Comparison of ENCODE assay signal across 35 cellular contexts in genomic region chr2:221539246-221539645, GRCh38.
"Had no signal": no experiment of that assay in that cellular context is flagged by ENCODE, and none has a peak within 500 bp of the region (broad histone marks: within the 10 kb centered on the region; RNA-seq: fewer than 3 reads in every experiment).

No MANE protein-coding gene starts in this region.

- H3K4me3 ChIP-seq: ascending aorta, body of pancreas, breast epithelium had no signal

- H3K27me3 Mint-ChIP-seq: activated B cell treated with CpG ODN at 0.5 μM for 24 hours; activated CD4-positive, alpha-beta memory T cell treated with anti-CD3 and anti-CD28 coated beads, Interleukin-2, amount 10 ng/mL, durations not matched to agents 7 days and 5 days; activated CD8-positive, alpha-beta memory T cell treated with anti-CD3 and anti-CD28 coated beads, Interleukin-2, amount 10 ng/mL, durations not matched to agents 7 days and 5 days; activated naive CD4-positive, alpha-beta T cell treated with anti-CD3 and anti-CD28 coated beads, Interleukin-2, amount 50 U/mL, for 24 hours; activated naive CD8-positive, alpha-beta T cell; activated naive CD8-positive, alpha-beta T cell treated with anti-CD3 and anti-CD28 coated beads, Interleukin-2, amount 50 U/mL, for 24 hours; activated T-cell treated with anti-CD3 and anti-CD28 coated beads, Interleukin-2, amount 50 U/mL, for 24 hours; T-cell had no signal

- H3K4me1 ChIP-seq: ascending aorta, body of pancreas, breast epithelium had no signal

- DNase-seq: activated B cell treated with CpG ODN at 0.5 μM for 24 hours; activated CD4-positive, alpha-beta memory T cell treated with anti-CD3 and anti-CD28 coated beads, Interleukin-2, amount 10 ng/mL, durations not matched to agents 7 days and 5 days; activated CD4-positive, alpha-beta T cell treated with anti-CD3 and anti-CD28 coated beads for 4 hours; activated CD4-positive, alpha-beta T cell treated with anti-CD3 and anti-CD28 coated beads, Interleukin-2, amount 10 ng/mL, durations not matched to agents 24 days and 14 days; activated CD4-positive, alpha-beta T cell treated with anti-CD3 and anti-CD28 coated beads, Interleukin-2, amount 50 U/mL, for 1 hour; activated CD4-positive, alpha-beta T cell treated with anti-CD3 and anti-CD28 coated beads, Interleukin-2, amount 50 U/mL, for 4 hours; activated CD4-positive, CD25-positive, alpha-beta regulatory T cell treated with anti-CD3 and anti-CD28 coated beads, Interleukin-2, amount 50 U/mL, for 72 hours; activated CD8-positive, alpha-beta memory T cell treated with anti-CD3 and anti-CD28 coated beads for 24 hours; activated CD8-positive, alpha-beta memory T cell treated with anti-CD3 and anti-CD28 coated beads, Interleukin-2, amount 10 ng/mL, durations not matched to agents 7 days and 5 days; activated CD8-positive, alpha-beta memory T cell treated with anti-CD3 and anti-CD28 coated beads, Interleukin-2, amount 50 U/mL, for 48 hours; activated CD8-positive, alpha-beta T cell treated with anti-CD3 and anti-CD28 coated beads, Interleukin-2, amount 10 ng/mL, durations not matched to agents 7 days and 5 days; activated effector memory CD4-positive, alpha-beta T cell treated with Interleukin-2 at 50 U/mL for 16 hours; activated gamma-delta T cell; activated naive CD4-positive, alpha-beta T cell treated with anti-CD3 and anti-CD28 coated beads, Interleukin-2, amount 10 ng/mL, durations not matched to agents 7 days and 5 days; activated naive CD4-positive, alpha-beta T cell treated with Interleukin-2 at 50 U/mL for 16 hours; activated naive CD8-positive, alpha-beta T cell treated with anti-CD3 and anti-CD28 coated beads, Interleukin-2, amount 10 ng/mL, durations not matched to agents 7 days and 5 days; activated naive CD8-positive, alpha-beta T cell treated with anti-CD3 and anti-CD28 coated beads, Interleukin-2, amount 50 U/mL, for 24 hours; activated T-cell treated with anti-CD3 and anti-CD28 coated beads, Interleukin-2, amount 50 U/mL, for 24 hours; activated T-cell treated with anti-CD3 and anti-CD28 coated beads, Interleukin-2, amount 50 U/mL, for 48 hours; amygdala; anterior cingulate cortex; body of pancreas; brain microvascular endothelial cell; central memory CD4-positive, alpha-beta T cell; T-cell; T-helper 2 cell; T-helper 9 cell had no signal

- H3K36me3 Mint-ChIP-seq: activated CD8-positive, alpha-beta memory T cell treated with anti-CD3 and anti-CD28 coated beads, Interleukin-2, amount 10 ng/mL, durations not matched to agents 7 days and 5 days; activated naive CD8-positive, alpha-beta T cell; activated naive CD8-positive, alpha-beta T cell treated with anti-CD3 and anti-CD28 coated beads, Interleukin-2, amount 10 ng/mL, durations not matched to agents 7 days and 5 days had no signal

- H3K4me3 Mint-ChIP-seq: activated B cell treated with CpG ODN at 0.5 μM for 24 hours; activated CD4-positive, alpha-beta memory T cell treated with anti-CD3 and anti-CD28 coated beads, Interleukin-2, amount 10 ng/mL, durations not matched to agents 7 days and 5 days; activated CD4-positive, alpha-beta T cell treated with anti-CD3 and anti-CD28 coated beads, Interleukin-2, amount 10 ng/mL, durations not matched to agents 24 days and 14 days; activated CD8-positive, alpha-beta memory T cell treated with anti-CD3 and anti-CD28 coated beads, Interleukin-2, amount 10 ng/mL, durations not matched to agents 7 days and 5 days; activated CD8-positive, alpha-beta T cell treated with anti-CD3 and anti-CD28 coated beads, Interleukin-2, amount 10 ng/mL, durations not matched to agents 7 days and 5 days; activated naive CD4-positive, alpha-beta T cell treated with anti-CD3 and anti-CD28 coated beads, Interleukin-2, amount 10 ng/mL, durations not matched to agents 7 days and 5 days; activated naive CD4-positive, alpha-beta T cell treated with anti-CD3 and anti-CD28 coated beads, Interleukin-2, amount 50 U/mL, for 24 hours; activated naive CD8-positive, alpha-beta T cell; activated naive CD8-positive, alpha-beta T cell treated with anti-CD3 and anti-CD28 coated beads, Interleukin-2, amount 10 ng/mL, durations not matched to agents 7 days and 5 days; activated naive CD8-positive, alpha-beta T cell treated with anti-CD3 and anti-CD28 coated beads, Interleukin-2, amount 50 U/mL, for 24 hours; activated T-cell treated with anti-CD3 and anti-CD28 coated beads, Interleukin-2, amount 50 U/mL, for 24 hours; T-cell; T-helper 2 cell treated with Interferon-gamma antibody and Interleukin-4, amounts not matched to agents 5 μg/mL and 100 μg/mL, for 36 hours had no signal

- H3K27ac ChIP-seq: ascending aorta, body of pancreas, brain microvascular endothelial cell, breast epithelium, VCaP had no signal

- H3K27ac Mint-ChIP-seq: activated B cell treated with CpG ODN at 0.5 μM for 24 hours; activated CD4-positive, alpha-beta memory T cell treated with anti-CD3 and anti-CD28 coated beads, Interleukin-2, amount 10 ng/mL, durations not matched to agents 7 days and 5 days; activated CD4-positive, alpha-beta T cell treated with anti-CD3 and anti-CD28 coated beads, Interleukin-2, amount 10 ng/mL, durations not matched to agents 24 days and 14 days; activated CD8-positive, alpha-beta memory T cell treated with anti-CD3 and anti-CD28 coated beads, Interleukin-2, amount 10 ng/mL, durations not matched to agents 7 days and 5 days; activated CD8-positive, alpha-beta T cell treated with anti-CD3 and anti-CD28 coated beads, Interleukin-2, amount 10 ng/mL, durations not matched to agents 7 days and 5 days; activated naive CD4-positive, alpha-beta T cell treated with anti-CD3 and anti-CD28 coated beads, Interleukin-2, amount 10 ng/mL, durations not matched to agents 7 days and 5 days; activated naive CD4-positive, alpha-beta T cell treated with anti-CD3 and anti-CD28 coated beads, Interleukin-2, amount 50 U/mL, for 24 hours; activated naive CD8-positive, alpha-beta T cell; activated naive CD8-positive, alpha-beta T cell treated with anti-CD3 and anti-CD28 coated beads, Interleukin-2, amount 10 ng/mL, durations not matched to agents 7 days and 5 days; activated naive CD8-positive, alpha-beta T cell treated with anti-CD3 and anti-CD28 coated beads, Interleukin-2, amount 50 U/mL, for 24 hours; activated T-cell treated with anti-CD3 and anti-CD28 coated beads, Interleukin-2, amount 50 U/mL, for 24 hours; activated T-helper 2 cell treated with anti-CD3 and anti-CD28 coated beads, Interferon-gamma antibody, Interleukin-2, Interleukin-4, amounts not matched to agents 10 μg/mL and 5 μg/mL and 100 μg/mL, durations not matched to agents 14 hours and 24 hours and 36 hours; T-cell; T-helper 2 cell treated with Interferon-gamma antibody and Interleukin-4, amounts not matched to agents 5 μg/mL and 100 μg/mL, for 36 hours had no signal

- H3K9me3 Mint-ChIP-seq: activated B cell treated with CpG ODN at 0.5 μM for 24 hours; activated CD4-positive, alpha-beta memory T cell treated with anti-CD3 and anti-CD28 coated beads, Interleukin-2, amount 10 ng/mL, durations not matched to agents 7 days and 5 days; activated CD4-positive, alpha-beta T cell treated with anti-CD3 and anti-CD28 coated beads, Interleukin-2, amount 10 ng/mL, durations not matched to agents 24 days and 14 days; activated naive CD4-positive, alpha-beta T cell treated with anti-CD3 and anti-CD28 coated beads, Interleukin-2, amount 10 ng/mL, durations not matched to agents 7 days and 5 days; activated naive CD4-positive, alpha-beta T cell treated with anti-CD3 and anti-CD28 coated beads, Interleukin-2, amount 50 U/mL, for 24 hours; activated naive CD8-positive, alpha-beta T cell treated with anti-CD3 and anti-CD28 coated beads, Interleukin-2, amount 10 ng/mL, durations not matched to agents 7 days and 5 days; activated naive CD8-positive, alpha-beta T cell treated with anti-CD3 and anti-CD28 coated beads, Interleukin-2, amount 50 U/mL, for 24 hours; activated T-cell treated with anti-CD3 and anti-CD28 coated beads, Interleukin-2, amount 50 U/mL, for 24 hours; activated T-helper 2 cell treated with anti-CD3 and anti-CD28 coated beads, Interferon-gamma antibody, Interleukin-2, Interleukin-4, amounts not matched to agents 10 μg/mL and 5 μg/mL and 100 μg/mL, durations not matched to agents 14 hours and 24 hours and 36 hours; T-cell; T-helper 2 cell treated with Interferon-gamma antibody and Interleukin-4, amounts not matched to agents 5 μg/mL and 100 μg/mL, for 36 hours had no signal

- H3K27me3 ChIP-seq: ascending aorta, body of pancreas, brain microvascular endothelial cell, breast epithelium had no signal

- ATAC-seq: activated CD8-positive, alpha-beta memory T cell treated with anti-CD3 and anti-CD28 coated beads, Interleukin-2, amount 10 ng/mL, durations not matched to agents 7 days and 5 days; activated CD8-positive, alpha-beta T cell treated with anti-CD3 and anti-CD28 coated beads, Interleukin-2, amount 10 ng/mL, durations not matched to agents 7 days and 5 days; activated naive CD8-positive, alpha-beta T cell treated with anti-CD3 and anti-CD28 coated beads, Interleukin-2, amount 50 U/mL, for 24 hours; body of pancreas; T-cell had no signal

- H3K4me1 Mint-ChIP-seq: activated CD4-positive, alpha-beta memory T cell treated with anti-CD3 and anti-CD28 coated beads, Interleukin-2, amount 10 ng/mL, durations not matched to agents 7 days and 5 days; activated CD4-positive, alpha-beta T cell treated with anti-CD3 and anti-CD28 coated beads, Interleukin-2, amount 10 ng/mL, durations not matched to agents 24 days and 14 days; activated CD8-positive, alpha-beta memory T cell treated with anti-CD3 and anti-CD28 coated beads, Interleukin-2, amount 10 ng/mL, durations not matched to agents 7 days and 5 days; activated naive CD4-positive, alpha-beta T cell treated with anti-CD3 and anti-CD28 coated beads, Interleukin-2, amount 10 ng/mL, durations not matched to agents 7 days and 5 days; activated naive CD8-positive, alpha-beta T cell treated with anti-CD3 and anti-CD28 coated beads, Interleukin-2, amount 10 ng/mL, durations not matched to agents 7 days and 5 days; activated naive CD8-positive, alpha-beta T cell treated with anti-CD3 and anti-CD28 coated beads, Interleukin-2, amount 50 U/mL, for 24 hours had no signal

- H3K9me3 ChIP-seq: ascending aorta, body of pancreas, breast epithelium had no signal

- H3K36me3 ChIP-seq: ascending aorta, brain microvascular endothelial cell, breast epithelium had no signal

- FAIRE-seq: TTC549 had no signal
